In the genomic region with DNA sequence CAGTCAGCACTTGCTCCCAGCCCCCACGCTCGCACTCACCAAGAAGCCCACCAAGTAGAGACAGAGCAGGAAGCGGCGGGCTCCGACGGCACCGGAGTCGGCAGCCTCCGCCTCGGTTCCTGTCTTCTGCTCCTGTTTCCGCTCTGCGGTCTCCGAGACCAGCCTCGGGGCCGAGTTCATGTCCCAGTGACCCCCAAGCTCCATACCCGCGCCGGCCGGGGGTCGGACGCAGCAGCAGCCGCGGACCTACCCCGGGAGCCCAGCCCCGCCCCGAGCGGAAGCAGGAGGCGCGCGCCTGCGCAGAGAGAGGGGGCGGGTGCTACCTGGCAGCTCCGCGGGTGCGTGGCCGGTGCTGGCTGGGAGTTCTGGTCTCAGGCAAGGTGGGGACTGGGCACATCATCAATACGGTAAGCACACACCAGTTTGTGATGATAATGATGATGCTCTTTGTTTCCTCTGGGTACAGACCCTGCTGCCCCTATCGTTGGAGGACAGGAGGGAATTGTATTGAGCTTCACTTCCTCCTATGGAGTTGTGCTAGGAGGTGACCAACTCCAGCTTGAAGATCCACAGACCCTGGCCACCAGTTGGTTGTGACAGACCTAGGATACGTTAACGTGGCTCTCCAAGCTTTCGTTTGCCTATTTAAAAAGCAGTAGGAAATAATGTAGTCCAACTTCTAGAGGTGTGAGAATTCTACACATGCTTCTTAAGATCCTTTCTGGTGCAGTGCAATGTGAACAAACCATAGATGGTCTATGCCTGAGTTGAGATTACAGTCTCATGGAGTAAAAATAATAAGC, we compare ENCODE assay signal across 1 cellular context.
TF ChIP-seq lines count a peak whose summit lies in the region.

No MANE protein-coding gene starts in this region.

TF ChIP-seq in HepG2, 621 proteins besides CTCF, POLR2A, EP300 and RAD21 (continued from another document and continues in another):
- TF ChIP-seq, protein P1, sequence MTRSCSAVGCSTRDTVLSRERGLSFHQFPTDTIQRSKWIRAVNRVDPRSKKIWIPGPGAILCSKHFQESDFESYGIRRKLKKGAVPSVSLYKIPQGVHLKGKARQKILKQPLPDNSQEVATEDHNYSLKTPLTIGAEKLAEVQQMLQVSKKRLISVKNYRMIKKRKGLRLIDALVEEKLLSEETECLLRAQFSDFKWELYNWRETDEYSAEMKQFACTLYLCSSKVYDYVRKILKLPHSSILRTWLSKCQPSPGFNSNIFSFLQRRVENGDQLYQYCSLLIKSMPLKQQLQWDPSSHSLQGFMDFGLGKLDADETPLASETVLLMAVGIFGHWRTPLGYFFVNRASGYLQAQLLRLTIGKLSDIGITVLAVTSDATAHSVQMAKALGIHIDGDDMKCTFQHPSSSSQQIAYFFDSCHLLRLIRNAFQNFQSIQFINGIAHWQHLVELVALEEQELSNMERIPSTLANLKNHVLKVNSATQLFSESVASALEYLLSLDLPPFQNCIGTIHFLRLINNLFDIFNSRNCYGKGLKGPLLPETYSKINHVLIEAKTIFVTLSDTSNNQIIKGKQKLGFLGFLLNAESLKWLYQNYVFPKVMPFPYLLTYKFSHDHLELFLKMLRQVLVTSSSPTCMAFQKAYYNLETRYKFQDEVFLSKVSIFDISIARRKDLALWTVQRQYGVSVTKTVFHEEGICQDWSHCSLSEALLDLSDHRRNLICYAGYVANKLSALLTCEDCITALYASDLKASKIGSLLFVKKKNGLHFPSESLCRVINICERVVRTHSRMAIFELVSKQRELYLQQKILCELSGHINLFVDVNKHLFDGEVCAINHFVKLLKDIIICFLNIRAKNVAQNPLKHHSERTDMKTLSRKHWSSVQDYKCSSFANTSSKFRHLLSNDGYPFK (CRISPR knock-in tag; IDR thresholded peaks at IDR 0.05; ENCODE audit: borderline replicate concordance): peak; percentile 65; the same call in 1 of the 2 replicates
- TF ChIP-seq NFE2L2 (IDR thresholded peaks at IDR 0.05; ENCODE audit: low read length) (no peak), ATF1 (CRISPR knock-in tag; IDR thresholded peaks at IDR 0.05) (no peak), FOXO1 (CRISPR knock-in tag; IDR thresholded peaks at IDR 0.05) (no peak), KDM2A (CRISPR knock-in tag; IDR thresholded peaks at IDR 0.05; ENCODE audit: borderline replicate concordance, low read depth) (peak; percentile 83), ZNF737 (CRISPR knock-in tag; IDR thresholded peaks at IDR 0.05; ENCODE audit: borderline replicate concordance) (no peak), ZNF879 (CRISPR knock-in tag; IDR thresholded peaks at IDR 0.05) (peak; percentile 92; the same call in 1 of the 2 replicates), ZNF850 (CRISPR knock-in tag; conservative IDR thresholded peaks at IDR 0.05) (no peak), NFYB (CRISPR knock-in tag; IDR thresholded peaks at IDR 0.05) (peak; percentile 49), NKX3-1 (CRISPR knock-in tag; IDR thresholded peaks at IDR 0.05) (no peak; the same call in 1 of the 2 replicates), SP4 (CRISPR knock-in tag; IDR thresholded peaks at IDR 0.05) (peak; percentile 75), CREB1 (IDR thresholded peaks at IDR 0.05) (peak; percentile 33; the same call in 1 of the 2 replicates), CREB1 (CRISPR knock-in tag; IDR thresholded peaks at IDR 0.05) (no peak), GATAD2A (CRISPR knock-in tag; IDR thresholded peaks at IDR 0.05) (no peak; the same call in 1 of the 2 replicates), RBAK (CRISPR knock-in tag; IDR thresholded peaks at IDR 0.05) (0 out of 2 replicates have a peak, but pooled peaks have one; percentile 13), GZF1 (CRISPR knock-in tag; IDR thresholded peaks at IDR 0.05) (peak; percentile 83), RBM22 (optimal IDR thresholded peaks at IDR 0.05; ENCODE audit: low read length) (no peak), SRY (CRISPR knock-in tag; IDR thresholded peaks at IDR 0.05) (peak; percentile 82; the same call in 1 of the 2 replicates), TP53 (CRISPR knock-in tag; conservative IDR thresholded peaks at IDR 0.05) (no peak), GABPA (IDR thresholded peaks at IDR 0.05; ENCODE audit: low read depth, low read length) (peak; percentile 62), GABPA (CRISPR knock-in tag; IDR thresholded peaks at IDR 0.05; ENCODE audit: low read depth) (peak; percentile 80), ZNF24 (IDR thresholded peaks at IDR 0.05) (no peak), SMAD1 (CRISPR knock-in tag; IDR thresholded peaks at IDR 0.05; ENCODE audit: borderline replicate concordance, low read depth) (0 out of 2 replicates have a peak, but pooled peaks have one; percentile 10), IRX3 (CRISPR knock-in tag; IDR thresholded peaks at IDR 0.05; ENCODE audit: borderline replicate concordance, low read depth) (peak; percentile 73; the same call in 1 of the 2 replicates), HNF4G (IDR thresholded peaks at IDR 0.05; ENCODE audit: borderline replicate concordance, low read depth, low read length) (no peak; the same call in 1 of the 2 replicates), HNF4G (CRISPR knock-in tag; IDR thresholded peaks at IDR 0.05; ENCODE audit: borderline replicate concordance, low read depth) (peak; percentile 50; the same call in 1 of the 2 replicates), ZSCAN31 (CRISPR knock-in tag; IDR thresholded peaks at IDR 0.05; ENCODE audit: low read depth) (peak; percentile 70; the same call in 1 of the 2 replicates)
- TF ChIP-seq, protein P2, sequence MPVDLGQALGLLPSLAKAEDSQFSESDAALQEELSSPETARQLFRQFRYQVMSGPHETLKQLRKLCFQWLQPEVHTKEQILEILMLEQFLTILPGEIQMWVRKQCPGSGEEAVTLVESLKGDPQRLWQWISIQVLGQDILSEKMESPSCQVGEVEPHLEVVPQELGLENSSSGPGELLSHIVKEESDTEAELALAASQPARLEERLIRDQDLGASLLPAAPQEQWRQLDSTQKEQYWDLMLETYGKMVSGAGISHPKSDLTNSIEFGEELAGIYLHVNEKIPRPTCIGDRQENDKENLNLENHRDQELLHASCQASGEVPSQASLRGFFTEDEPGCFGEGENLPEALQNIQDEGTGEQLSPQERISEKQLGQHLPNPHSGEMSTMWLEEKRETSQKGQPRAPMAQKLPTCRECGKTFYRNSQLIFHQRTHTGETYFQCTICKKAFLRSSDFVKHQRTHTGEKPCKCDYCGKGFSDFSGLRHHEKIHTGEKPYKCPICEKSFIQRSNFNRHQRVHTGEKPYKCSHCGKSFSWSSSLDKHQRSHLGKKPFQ (CRISPR knock-in tag; IDR thresholded peaks at IDR 0.05; ENCODE audit: insufficient replicate concordance): peak; percentile 90
- TF ChIP-seq, protein P3, sequence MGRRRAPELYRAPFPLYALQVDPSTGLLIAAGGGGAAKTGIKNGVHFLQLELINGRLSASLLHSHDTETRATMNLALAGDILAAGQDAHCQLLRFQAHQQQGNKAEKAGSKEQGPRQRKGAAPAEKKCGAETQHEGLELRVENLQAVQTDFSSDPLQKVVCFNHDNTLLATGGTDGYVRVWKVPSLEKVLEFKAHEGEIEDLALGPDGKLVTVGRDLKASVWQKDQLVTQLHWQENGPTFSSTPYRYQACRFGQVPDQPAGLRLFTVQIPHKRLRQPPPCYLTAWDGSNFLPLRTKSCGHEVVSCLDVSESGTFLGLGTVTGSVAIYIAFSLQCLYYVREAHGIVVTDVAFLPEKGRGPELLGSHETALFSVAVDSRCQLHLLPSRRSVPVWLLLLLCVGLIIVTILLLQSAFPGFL (CRISPR knock-in tag; IDR thresholded peaks at IDR 0.05): no peak
- TF ChIP-seq, protein P4, sequence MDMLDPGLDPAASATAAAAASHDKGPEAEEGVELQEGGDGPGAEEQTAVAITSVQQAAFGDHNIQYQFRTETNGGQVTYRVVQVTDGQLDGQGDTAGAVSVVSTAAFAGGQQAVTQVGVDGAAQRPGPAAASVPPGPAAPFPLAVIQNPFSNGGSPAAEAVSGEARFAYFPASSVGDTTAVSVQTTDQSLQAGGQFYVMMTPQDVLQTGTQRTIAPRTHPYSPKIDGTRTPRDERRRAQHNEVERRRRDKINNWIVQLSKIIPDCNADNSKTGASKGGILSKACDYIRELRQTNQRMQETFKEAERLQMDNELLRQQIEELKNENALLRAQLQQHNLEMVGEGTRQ (IDR thresholded peaks at IDR 0.05; ENCODE audit: low read depth, low read length): no peak
- TF ChIP-seq, protein P4 (CRISPR knock-in tag; IDR thresholded peaks at IDR 0.05; ENCODE audit: borderline replicate concordance): no peak
- TF ChIP-seq, protein P5, sequence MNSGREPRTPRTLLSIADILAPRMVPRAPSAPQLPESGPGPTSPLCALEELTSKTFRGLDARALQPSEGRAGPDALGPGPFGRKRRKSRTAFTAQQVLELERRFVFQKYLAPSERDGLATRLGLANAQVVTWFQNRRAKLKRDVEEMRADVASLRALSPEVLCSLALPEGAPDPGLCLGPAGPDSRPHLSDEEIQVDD (CRISPR knock-in tag; IDR thresholded peaks at IDR 0.05; ENCODE audit: borderline replicate concordance): peak; percentile 91
- TF ChIP-seq, protein P6, sequence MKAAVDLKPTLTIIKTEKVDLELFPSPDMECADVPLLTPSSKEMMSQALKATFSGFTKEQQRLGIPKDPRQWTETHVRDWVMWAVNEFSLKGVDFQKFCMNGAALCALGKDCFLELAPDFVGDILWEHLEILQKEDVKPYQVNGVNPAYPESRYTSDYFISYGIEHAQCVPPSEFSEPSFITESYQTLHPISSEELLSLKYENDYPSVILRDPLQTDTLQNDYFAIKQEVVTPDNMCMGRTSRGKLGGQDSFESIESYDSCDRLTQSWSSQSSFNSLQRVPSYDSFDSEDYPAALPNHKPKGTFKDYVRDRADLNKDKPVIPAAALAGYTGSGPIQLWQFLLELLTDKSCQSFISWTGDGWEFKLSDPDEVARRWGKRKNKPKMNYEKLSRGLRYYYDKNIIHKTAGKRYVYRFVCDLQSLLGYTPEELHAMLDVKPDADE (CRISPR knock-in tag; IDR thresholded peaks at IDR 0.05): no peak
- TF ChIP-seq, protein P7, sequence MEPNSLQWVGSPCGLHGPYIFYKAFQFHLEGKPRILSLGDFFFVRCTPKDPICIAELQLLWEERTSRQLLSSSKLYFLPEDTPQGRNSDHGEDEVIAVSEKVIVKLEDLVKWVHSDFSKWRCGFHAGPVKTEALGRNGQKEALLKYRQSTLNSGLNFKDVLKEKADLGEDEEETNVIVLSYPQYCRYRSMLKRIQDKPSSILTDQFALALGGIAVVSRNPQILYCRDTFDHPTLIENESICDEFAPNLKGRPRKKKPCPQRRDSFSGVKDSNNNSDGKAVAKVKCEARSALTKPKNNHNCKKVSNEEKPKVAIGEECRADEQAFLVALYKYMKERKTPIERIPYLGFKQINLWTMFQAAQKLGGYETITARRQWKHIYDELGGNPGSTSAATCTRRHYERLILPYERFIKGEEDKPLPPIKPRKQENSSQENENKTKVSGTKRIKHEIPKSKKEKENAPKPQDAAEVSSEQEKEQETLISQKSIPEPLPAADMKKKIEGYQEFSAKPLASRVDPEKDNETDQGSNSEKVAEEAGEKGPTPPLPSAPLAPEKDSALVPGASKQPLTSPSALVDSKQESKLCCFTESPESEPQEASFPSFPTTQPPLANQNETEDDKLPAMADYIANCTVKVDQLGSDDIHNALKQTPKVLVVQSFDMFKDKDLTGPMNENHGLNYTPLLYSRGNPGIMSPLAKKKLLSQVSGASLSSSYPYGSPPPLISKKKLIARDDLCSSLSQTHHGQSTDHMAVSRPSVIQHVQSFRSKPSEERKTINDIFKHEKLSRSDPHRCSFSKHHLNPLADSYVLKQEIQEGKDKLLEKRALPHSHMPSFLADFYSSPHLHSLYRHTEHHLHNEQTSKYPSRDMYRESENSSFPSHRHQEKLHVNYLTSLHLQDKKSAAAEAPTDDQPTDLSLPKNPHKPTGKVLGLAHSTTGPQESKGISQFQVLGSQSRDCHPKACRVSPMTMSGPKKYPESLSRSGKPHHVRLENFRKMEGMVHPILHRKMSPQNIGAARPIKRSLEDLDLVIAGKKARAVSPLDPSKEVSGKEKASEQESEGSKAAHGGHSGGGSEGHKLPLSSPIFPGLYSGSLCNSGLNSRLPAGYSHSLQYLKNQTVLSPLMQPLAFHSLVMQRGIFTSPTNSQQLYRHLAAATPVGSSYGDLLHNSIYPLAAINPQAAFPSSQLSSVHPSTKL (CRISPR knock-in tag; IDR thresholded peaks at IDR 0.05): peak; percentile 32; the same call in 1 of the 2 replicates
- TF ChIP-seq, protein P8, sequence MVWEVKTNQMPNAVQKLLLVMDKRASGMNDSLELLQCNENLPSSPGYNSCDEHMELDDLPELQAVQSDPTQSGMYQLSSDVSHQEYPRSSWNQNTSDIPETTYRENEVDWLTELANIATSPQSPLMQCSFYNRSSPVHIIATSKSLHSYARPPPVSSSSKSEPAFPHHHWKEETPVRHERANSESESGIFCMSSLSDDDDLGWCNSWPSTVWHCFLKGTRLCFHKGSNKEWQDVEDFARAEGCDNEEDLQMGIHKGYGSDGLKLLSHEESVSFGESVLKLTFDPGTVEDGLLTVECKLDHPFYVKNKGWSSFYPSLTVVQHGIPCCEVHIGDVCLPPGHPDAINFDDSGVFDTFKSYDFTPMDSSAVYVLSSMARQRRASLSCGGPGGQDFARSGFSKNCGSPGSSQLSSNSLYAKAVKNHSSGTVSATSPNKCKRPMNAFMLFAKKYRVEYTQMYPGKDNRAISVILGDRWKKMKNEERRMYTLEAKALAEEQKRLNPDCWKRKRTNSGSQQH (CRISPR knock-in tag; IDR thresholded peaks at IDR 0.05; ENCODE audit: low read depth): peak; percentile 72; the same call in 1 of the 2 replicates
- TF ChIP-seq, protein P9, sequence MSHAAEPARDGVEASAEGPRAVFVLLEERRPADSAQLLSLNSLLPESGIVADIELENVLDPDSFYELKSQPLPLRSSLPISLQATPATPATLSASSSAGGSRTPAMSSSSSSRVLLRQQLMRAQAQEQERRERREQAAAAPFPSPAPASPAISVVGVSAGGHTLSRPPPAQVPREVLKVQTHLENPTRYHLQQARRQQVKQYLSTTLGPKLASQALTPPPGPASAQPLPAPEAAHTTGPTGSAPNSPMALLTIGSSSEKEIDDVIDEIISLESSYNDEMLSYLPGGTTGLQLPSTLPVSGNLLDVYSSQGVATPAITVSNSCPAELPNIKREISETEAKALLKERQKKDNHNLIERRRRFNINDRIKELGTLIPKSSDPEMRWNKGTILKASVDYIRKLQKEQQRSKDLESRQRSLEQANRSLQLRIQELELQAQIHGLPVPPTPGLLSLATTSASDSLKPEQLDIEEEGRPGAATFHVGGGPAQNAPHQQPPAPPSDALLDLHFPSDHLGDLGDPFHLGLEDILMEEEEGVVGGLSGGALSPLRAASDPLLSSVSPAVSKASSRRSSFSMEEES (CRISPR knock-in tag; IDR thresholded peaks at IDR 0.05): peak; percentile 34; the same call in 1 of the 2 replicates
- TF ChIP-seq, protein P10, sequence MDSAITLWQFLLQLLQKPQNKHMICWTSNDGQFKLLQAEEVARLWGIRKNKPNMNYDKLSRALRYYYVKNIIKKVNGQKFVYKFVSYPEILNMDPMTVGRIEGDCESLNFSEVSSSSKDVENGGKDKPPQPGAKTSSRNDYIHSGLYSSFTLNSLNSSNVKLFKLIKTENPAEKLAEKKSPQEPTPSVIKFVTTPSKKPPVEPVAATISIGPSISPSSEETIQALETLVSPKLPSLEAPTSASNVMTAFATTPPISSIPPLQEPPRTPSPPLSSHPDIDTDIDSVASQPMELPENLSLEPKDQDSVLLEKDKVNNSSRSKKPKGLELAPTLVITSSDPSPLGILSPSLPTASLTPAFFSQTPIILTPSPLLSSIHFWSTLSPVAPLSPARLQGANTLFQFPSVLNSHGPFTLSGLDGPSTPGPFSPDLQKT (CRISPR knock-in tag; IDR thresholded peaks at IDR 0.05; ENCODE audit: borderline replicate concordance): 0 out of 2 replicates have a peak, but pooled peaks have one; percentile 8
